ENCODE assay signal across 18 cellular contexts in genomic region chr1:237183963-237184540, GRCh38.
A peak's percentile ranks its signal among the peaks of the same experiment; 100 is the strongest.
DNase-seq lines count a peak whose midpoint lies in the region; ATAC-seq and TF ChIP-seq lines count a peak whose summit lies in the region.
"Had no signal": no experiment of that assay in that cellular context is flagged by ENCODE, and none has a peak within 500 bp of the region (broad histone marks: within the 10 kb centered on the region; RNA-seq: fewer than 3 reads in every experiment).

No MANE protein-coding gene starts in this region.

- no peak overlapping the region for H2AK9ac ChIP-seq in IMR-90 (replicated peaks; ENCODE audit: low read depth, low read length, poor library complexity)

- no peaks in the 10 kb centered on the region for H3K9me3 Mint-ChIP-seq in GM23338
- no peaks in the 10 kb centered on the region for H3K9me3 Mint-ChIP-seq in naive thymus-derived CD8-positive, alpha-beta T cell
- H3K9me3 Mint-ChIP-seq: CD4-positive, CD25-positive, alpha-beta regulatory T cell had no signal

- H4K91ac ChIP-seq in IMR-90 (ENCODE audit: insufficient read depth, low read depth, low read length): no peak overlapping the region

- TF ChIP-seq CTCF in GM23338 (conservative IDR thresholded peaks at IDR 0.05; ENCODE audit: low read depth in 2 of 2): no peak
- TF ChIP-seq CTCF in IMR-90 (conservative IDR thresholded peaks at IDR 0.05; ENCODE audit: low read depth, low read length): no peak
- no peak for TF ChIP-seq CTCF in A673 (conservative IDR thresholded peaks at IDR 0.05; ENCODE audit: low read depth, low read length)
- TF ChIP-seq CTCF in colonic mucosa (IDR thresholded peaks at IDR 0.05): no peak

- no peaks in the 10 kb centered on the region for H3F3A ChIP-seq in GM23338 (replicated peaks; ENCODE audit: low read depth)

- H3K4ac ChIP-seq in IMR-90 (ENCODE audit: low read depth, low read length) (no peak overlapping the region), mesendoderm (ENCODE audit: low read depth, low read length) (no peak overlapping the region)

- H2AFZ ChIP-seq in GM23338 (no peak overlapping the region), IMR-90 (replicated peaks; ENCODE audit: low read length, poor library complexity) (no peak overlapping the region)

- no peak for TF ChIP-seq POLR2A in IMR-90 (IDR thresholded peaks at IDR 0.05; ENCODE audit: low read depth, low read length)

- H3K4me2 ChIP-seq in GM23338 (peak overlapping the region; percentile 33; the same call in 1 of the 2 replicates), IMR-90 (ENCODE audit: low read depth, low read length) (no peak overlapping the region), mesendoderm (ENCODE audit: low read length) (no peak overlapping the region)
- H3K4me2 ChIP-seq: SK-N-SH had no signal

- H3K9me3 ChIP-seq in IMR-90 (ENCODE audit: control insufficient read depth, insufficient read depth, low read length) (peaks cover 9% of the 10 kb centered on the region), A673 (ENCODE audit: low read depth, low read length, poor library complexity, severe bottlenecking) (no peaks in the 10 kb centered on the region), colonic mucosa (no peaks in the 10 kb centered on the region)
- H3K9me3 ChIP-seq: Caco-2, SK-N-SH had no signal

- H2BK5ac ChIP-seq in IMR-90 (ENCODE audit: low read depth, low read length, poor library complexity, severe bottlenecking): no peak overlapping the region
- H2BK5ac ChIP-seq in mesendoderm (ENCODE audit: low read length): no peak overlapping the region

- no peak overlapping the region for H3K9ac ChIP-seq in IMR-90 (ENCODE audit: low read depth, low read length)
- H3K9ac ChIP-seq in mesendoderm (ENCODE audit: low read length): no peak overlapping the region
- no peak overlapping the region for H3K9ac ChIP-seq in colonic mucosa (ENCODE audit: low read depth in 2 of 2, low read length in 2 of 2)
- H3K9ac ChIP-seq: SK-N-SH had no signal

- intact Hi-C loops in IMR-90 (cut with micrococcal nuclease) (no loop called here), A673 (cut with micrococcal nuclease; ENCODE audit: unreplicated experiment) (no loop called here), colonic mucosa (cut with DNase I) (no loop called here)

- no peak overlapping the region for H2BK20ac ChIP-seq in IMR-90 (ENCODE audit: low read depth, low read length)

- H3K79me2 ChIP-seq in GM23338 (replicated peaks; ENCODE audit: insufficient read depth) (peaks cover 24% of the 10 kb centered on the region), mesendoderm (ENCODE audit: control insufficient read depth, insufficient read depth, low read length) (peaks cover 2% of the 10 kb centered on the region)

- H2BK15ac ChIP-seq in IMR-90 (ENCODE audit: low read depth, low read length) (no peak overlapping the region), mesendoderm (replicated peaks; ENCODE audit: low read depth) (no peak overlapping the region)

- no peak overlapping the region for H3K23ac ChIP-seq in IMR-90 (ENCODE audit: low read depth, low read length)
- no peak overlapping the region for H3K23ac ChIP-seq in mesendoderm (ENCODE audit: low read length)

- H3K4me3 ChIP-seq in GM23338: no peak overlapping the region
- H3K4me3 ChIP-seq in IMR-90 (ENCODE audit: insufficient read depth, low read depth, low read length): no peak overlapping the region
- H3K4me3 ChIP-seq in mesendoderm (ENCODE audit: low read length): no peak overlapping the region
- H3K4me3 ChIP-seq in A673 (ENCODE audit: low read depth, low read length, poor library complexity, severe bottlenecking): no peak overlapping the region
- no peak overlapping the region for H3K4me3 ChIP-seq in colonic mucosa

- POLR2A ChIA-PET in IMR-90 (lab: Charles Lee; ENCODE audit: unreplicated experiment) (no interaction called here), A673 (lab: Charles Lee; ENCODE audit: low non-redundant PET) (no interaction called here)
- POLR2A ChIA-PET in naive thymus-derived CD8-positive, alpha-beta T cell (lab: Charles Lee): no interaction called here

- in situ Hi-C loops in IMR-90 (cut with MboI; ENCODE audit: low sequenced_read_pairs): no loop called here

- H3K36me3 ChIP-seq in GM23338 (ENCODE audit: insufficient read depth) (no peaks in the 10 kb centered on the region), IMR-90 (ENCODE audit: control insufficient read depth, insufficient read depth, low read length) (no peaks in the 10 kb centered on the region), mesendoderm (ENCODE audit: control insufficient read depth, insufficient read depth, low read length) (no peaks in the 10 kb centered on the region), A673 (ENCODE audit: insufficient read depth, low read length, poor library complexity, severe bottlenecking) (no peaks in the 10 kb centered on the region), colonic mucosa (no peaks in the 10 kb centered on the region)

- no peaks in the 10 kb centered on the region for H3K27me3 Mint-ChIP-seq in GM23338 (ENCODE audit: insufficient read depth, low read depth, poor library complexity)
- H3K27me3 Mint-ChIP-seq in naive thymus-derived CD8-positive, alpha-beta T cell: peaks cover 0 to 15% (median 3%) of the 10 kb centered on the region in 5 donors
- H3K27me3 Mint-ChIP-seq: B cell, IgD-negative memory B cell had no signal

- no peak overlapping the region for H3K14ac ChIP-seq in IMR-90 (replicated peaks; ENCODE audit: low read depth, low read length)

- peaks cover 30% of the 10 kb centered on the region for H3K4me1 ChIP-seq in GM23338 (ENCODE audit: insufficient read depth)
- H3K4me1 ChIP-seq in IMR-90 (ENCODE audit: control insufficient read depth, insufficient read depth, low read length): no peaks in the 10 kb centered on the region
- H3K4me1 ChIP-seq in mesendoderm (ENCODE audit: control insufficient read depth, low read depth, low read length): no peaks in the 10 kb centered on the region
- no peaks in the 10 kb centered on the region for H3K4me1 ChIP-seq in A673 (ENCODE audit: insufficient read depth, low read length, poor library complexity, severe bottlenecking)
- H3K4me1 ChIP-seq in colonic mucosa: no peaks in the 10 kb centered on the region
- H3K4me1 ChIP-seq: Caco-2 had no signal

- CTCF ChIA-PET in IMR-90 (lab: Yijun Ruan, JAX) (interaction anchor here (0.6 kb wide), 1 partner anchor 186 kb away, joined by 5 read pairs; no protein-coding TSS in a partner anchor), A673 (lab: Charles Lee) (no interaction called here)

- no peak overlapping the region for H2BK120ac ChIP-seq in IMR-90 (ENCODE audit: low read depth, low read length)
- no peak overlapping the region for H2BK120ac ChIP-seq in mesendoderm (ENCODE audit: low read depth, low read length)

- 39% methylated on average over 3 of the region's 7 CpGs; no CpG with 5 or more reads in 1 of the 2 experiments for WGBS in IMR-90 (ENCODE audit: extremely low coverage in 2 of 2, insufficient read length in 1 of 2), 2 experiments
- WGBS in mesendoderm (ENCODE audit: extremely low coverage, insufficient coverage, low lambda C conversion rate): no CpG with 5 or more reads among the region's 7 CpGs

- no peak overlapping the region for H2AK5ac ChIP-seq in IMR-90 (ENCODE audit: low read depth, low read length)
- no peak overlapping the region for H2AK5ac ChIP-seq in mesendoderm (ENCODE audit: low read length)

- dilution Hi-C loops in IMR-90 (cut with HindIII; ENCODE audit: low sequenced_read_pairs, unreplicated experiment): no loop called here

- H3K56ac ChIP-seq in IMR-90 (ENCODE audit: extremely low read depth, insufficient read depth, low read length) (no peak overlapping the region), mesendoderm (ENCODE audit: low read length) (no peak overlapping the region)

- H4K5ac ChIP-seq in IMR-90 (ENCODE audit: low read depth, low read length) (no peak overlapping the region), mesendoderm (ENCODE audit: low read length) (no peak overlapping the region)

- no peak overlapping the region for H3K4me3 Mint-ChIP-seq in GM23338
- H3K4me3 Mint-ChIP-seq in naive thymus-derived CD8-positive, alpha-beta T cell: no peak overlapping the region
- H3K4me3 Mint-ChIP-seq: B cell; CD4-positive, CD25-positive, alpha-beta regulatory T cell; IgD-negative memory B cell had no signal

- H4K8ac ChIP-seq in IMR-90 (ENCODE audit: low read depth in 2 of 2, low read length in 2 of 2) (no peak overlapping the region), mesendoderm (ENCODE audit: low read depth, low read length) (no peak overlapping the region)

- peak overlapping the region; percentile 74 for H3K27ac Mint-ChIP-seq in GM23338
- H3K27ac Mint-ChIP-seq in naive thymus-derived CD8-positive, alpha-beta T cell: no peak overlapping the region
- H3K27ac Mint-ChIP-seq: B cell, IgD-negative memory B cell had no signal

- no peak for TF ChIP-seq RAD21 in IMR-90 (IDR thresholded peaks at IDR 0.05; ENCODE audit: low read length)

- H3K18ac ChIP-seq in IMR-90 (ENCODE audit: low read depth, low read length) (no peak overlapping the region), mesendoderm (ENCODE audit: low read length) (no peak overlapping the region)

- no peaks in the 10 kb centered on the region for H3K27me3 ChIP-seq in GM23338 (ENCODE audit: insufficient read depth)
- H3K27me3 ChIP-seq in IMR-90 (ENCODE audit: control insufficient read depth, insufficient read depth, low read length): no peaks in the 10 kb centered on the region
- H3K27me3 ChIP-seq in mesendoderm (ENCODE audit: insufficient read depth, low read length, poor library complexity): no peaks in the 10 kb centered on the region
- no peaks in the 10 kb centered on the region for H3K27me3 ChIP-seq in A673 (replicated peaks; ENCODE audit: insufficient read depth, low read depth, low read length, poor library complexity)
- no peaks in the 10 kb centered on the region for H3K27me3 ChIP-seq in colonic mucosa

- no peaks in the 10 kb centered on the region for H3K9me1 ChIP-seq in IMR-90 (ENCODE audit: insufficient read depth, low read length)

- H3K27ac ChIP-seq in GM23338 (ENCODE audit: low read depth) (no peak overlapping the region), IMR-90 (ENCODE audit: insufficient read depth, low read length) (no peak overlapping the region), caudate nucleus (ENCODE audit: low read depth, low read length) (peak overlapping the region; percentile 69), mesendoderm (ENCODE audit: low read depth, low read length) (no peak overlapping the region), A673 (ENCODE audit: low read depth, low read length, poor library complexity, severe bottlenecking) (no peak overlapping the region), colonic mucosa (no peak overlapping the region)

- no peaks in the 10 kb centered on the region for H3K9me2 ChIP-seq in GM23338 (ENCODE audit: insufficient read depth)
- H3K9me2 ChIP-seq: SK-N-SH had no signal

- ATAC-seq in GM23338 (peak; percentile 87), IMR-90 (ENCODE audit: low read depth) (no peak)
- no peak for ATAC-seq in naive thymus-derived CD8-positive, alpha-beta T cell

- H4K20me1 ChIP-seq in GM23338 (replicated peaks; ENCODE audit: insufficient read depth): no peaks in the 10 kb centered on the region
- no peaks in the 10 kb centered on the region for H4K20me1 ChIP-seq in IMR-90 (ENCODE audit: insufficient read depth, low read length)

- H3K79me1 ChIP-seq in IMR-90 (ENCODE audit: low read depth in 1 of 2, low read length in 2 of 2) (no peaks in the 10 kb centered on the region), mesendoderm (ENCODE audit: low read length) (no peaks in the 10 kb centered on the region)

- no TSS peak for BruUV-seq in IMR-90 (replicated peaks; lab: Mats Ljungman, UMichigan)
- no TSS peak for BruUV-seq in A673 (replicated peaks; lab: Mats Ljungman, UMichigan)

- peak; percentile 72 for DNase-seq in GM23338 (ENCODE audit: low spot score)
- no peak for DNase-seq in IMR-90
- peak in 3 of 61 donors; percentile 17 to 31 (median 22) for DNase-seq in caudate nucleus (lab: John Stamatoyannopoulos, UW)
- peak; percentile 60 for DNase-seq in mesendoderm
- DNase-seq in A673 (ENCODE audit: low spot score): no peak
- DNase-seq in colonic mucosa: no peak
- DNase-seq in naive thymus-derived CD8-positive, alpha-beta T cell: no peak
- DNase-seq: Caco-2; CD4-positive, CD25-positive, alpha-beta regulatory T cell; EL; NCI-H1105 treated with DMSO at 0.1 percent for 48 hours; NCI-H1694 treated with DMSO at 0.1 percent for 48 hours; NCI-H2107; NCI-H226; NCI-H748 treated with DMSO at 0.1 percent for 48 hours; SK-N-SH had no signal

- no peaks in the 10 kb centered on the region for H3K36me3 Mint-ChIP-seq in GM23338 (ENCODE audit: low read depth)
- no peaks in the 10 kb centered on the region for H3K36me3 Mint-ChIP-seq in naive thymus-derived CD8-positive, alpha-beta T cell
- H3K36me3 Mint-ChIP-seq: CD4-positive, CD25-positive, alpha-beta regulatory T cell; IgD-negative memory B cell had no signal

- peaks cover 24% of the 10 kb centered on the region for H3K4me1 Mint-ChIP-seq in GM23338
- no peaks in the 10 kb centered on the region for H3K4me1 Mint-ChIP-seq in naive thymus-derived CD8-positive, alpha-beta T cell
- H3K4me1 Mint-ChIP-seq: B cell; CD4-positive, CD25-positive, alpha-beta regulatory T cell had no signal

Comparison
In these comparisons a context has a peak if more than half of its experiments do, and no peak if none do; other contexts are left out.
1. DNase-seq: peak in GM23338 (single experiment) and mesendoderm (single experiment); none in IMR-90 (single experiment), A673 (single experiment), colonic mucosa (single experiment) and naive thymus-derived CD8-positive, alpha-beta T cell (0 of 10).